Comparison of ENCODE assay signal across 21 cellular contexts in the genomic region with DNA sequence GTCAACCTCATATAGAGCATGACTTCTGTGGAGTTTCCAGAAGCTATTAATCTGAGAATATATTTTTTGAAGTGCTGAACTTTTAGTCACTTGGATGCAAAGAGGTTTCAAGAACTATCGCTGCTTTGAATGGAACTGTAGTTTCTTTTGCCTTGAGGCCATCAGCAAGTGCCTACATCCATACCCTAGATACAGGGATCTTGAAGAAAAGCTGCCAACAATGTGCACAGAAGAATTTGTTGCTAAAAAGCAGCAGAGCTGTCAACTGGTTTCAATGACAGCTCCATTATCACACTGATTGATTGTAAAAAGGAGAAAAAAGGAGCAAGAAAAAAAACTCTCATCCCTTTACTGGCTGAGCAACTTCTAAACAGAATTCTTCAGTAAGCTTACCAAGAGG.
DNase-seq lines count a peak whose midpoint lies in the region; TF ChIP-seq lines count a peak whose summit lies in the region.
"Had no signal": no experiment of that assay in that cellular context is flagged by ENCODE, and none has a peak within 500 bp of the region (broad histone marks: within the 10 kb centered on the region; RNA-seq: fewer than 3 reads in every experiment).

No MANE protein-coding gene starts in this region.

- no peaks in the 10 kb centered on the region for H3K27me3 Mint-ChIP-seq in activated naive CD4-positive, alpha-beta T cell treated with anti-CD3 and anti-CD28 coated beads, Interleukin-2, amount 10 ng/mL, durations not matched to agents 7 days and 5 days
- H3K27me3 Mint-ChIP-seq: B cell, IgD-negative memory B cell had no signal

- CTCF ChIA-PET in activated naive CD4-positive, alpha-beta T cell treated with anti-CD3 and anti-CD28 coated beads, Interleukin-2, amount 10 ng/mL, durations not matched to agents 7 days and 5 days (lab: Charles Lee) = no interaction called here

- no peak overlapping the region for H3K27ac Mint-ChIP-seq in activated naive CD4-positive, alpha-beta T cell treated with anti-CD3 and anti-CD28 coated beads, Interleukin-2, amount 10 ng/mL, durations not matched to agents 7 days and 5 days
- H3K27ac Mint-ChIP-seq: B cell; CD8-positive, alpha-beta T cell; HFFc6; IgD-negative memory B cell had no signal

- no peaks in the 10 kb centered on the region for H3K9me2 ChIP-seq in neural cell (ENCODE audit: insufficient read depth, low read length)

- no peaks in the 10 kb centered on the region for H3K4me1 Mint-ChIP-seq in activated naive CD4-positive, alpha-beta T cell treated with anti-CD3 and anti-CD28 coated beads, Interleukin-2, amount 10 ng/mL, durations not matched to agents 7 days and 5 days
- H3K4me1 Mint-ChIP-seq: B cell, IgD-negative memory B cell had no signal

- no peaks in the 10 kb centered on the region for H3K36me3 Mint-ChIP-seq in activated naive CD4-positive, alpha-beta T cell treated with anti-CD3 and anti-CD28 coated beads, Interleukin-2, amount 10 ng/mL, durations not matched to agents 7 days and 5 days
- H3K36me3 Mint-ChIP-seq: CD8-positive, alpha-beta T cell; IgD-negative memory B cell had no signal

- H3F3A ChIP-seq in neural cell (ENCODE audit: insufficient read depth, low read length, poor library complexity, severe bottlenecking) = peaks cover 7% of the 10 kb centered on the region

- H3K79me2 ChIP-seq in neural cell (replicated peaks; ENCODE audit: insufficient read depth, low read length) = no peaks in the 10 kb centered on the region

- no peak overlapping the region for H3K9ac ChIP-seq in neural cell (ENCODE audit: low read length)
- H3K9ac ChIP-seq: BLaER1 treated with 17β-estradiol and CSF1 and Interleukin-3, amounts not matched to agents 10 nM and 100 nM had no signal

- no peaks in the 10 kb centered on the region for H3K9me3 Mint-ChIP-seq in activated naive CD4-positive, alpha-beta T cell treated with anti-CD3 and anti-CD28 coated beads, Interleukin-2, amount 10 ng/mL, durations not matched to agents 7 days and 5 days
- H3K9me3 Mint-ChIP-seq: CD8-positive, alpha-beta T cell had no signal

- H3K36me3 ChIP-seq in neural cell (ENCODE audit: insufficient read depth, low read length) = no peaks in the 10 kb centered on the region
- H3K36me3 ChIP-seq: BLaER1 treated with 17β-estradiol and CSF1 and Interleukin-3, amounts not matched to agents 10 nM and 100 nM had no signal

- no peak overlapping the region for H3K4me3 ChIP-seq in neural cell (ENCODE audit: low read length)
- H3K4me3 ChIP-seq: BLaER1 treated with 17β-estradiol and CSF1 and Interleukin-3, amounts not matched to agents 10 nM and 100 nM had no signal

- H4K20me1 ChIP-seq in neural cell (ENCODE audit: insufficient read depth) = no peaks in the 10 kb centered on the region
- H4K20me1 ChIP-seq: BLaER1 treated with 17β-estradiol and CSF1 and Interleukin-3, amounts not matched to agents 10 nM and 100 nM had no signal

- H3K4me3 Mint-ChIP-seq in activated naive CD4-positive, alpha-beta T cell treated with anti-CD3 and anti-CD28 coated beads, Interleukin-2, amount 10 ng/mL, durations not matched to agents 7 days and 5 days = no peak overlapping the region
- H3K4me3 Mint-ChIP-seq: B cell; CD8-positive, alpha-beta T cell; HFFc6; IgD-negative memory B cell had no signal

- no peak for TF ChIP-seq RAD21 in neural cell (conservative IDR thresholded peaks at IDR 0.05)

- TF ChIP-seq CTCF in neural cell (IDR thresholded peaks at IDR 0.05; ENCODE audit: poor library complexity, severe bottlenecking) = no peak

- peak overlapping the region; percentile 69 for H3K27ac ChIP-seq in neural cell (ENCODE audit: low read length)
- H3K27ac ChIP-seq: BLaER1 treated with 17β-estradiol and CSF1 and Interleukin-3, amounts not matched to agents 10 nM and 100 nM; HL-60 had no signal

- peak overlapping the region; percentile 34 for H3K4me2 ChIP-seq in neural cell (ENCODE audit: low read length)
- H3K4me2 ChIP-seq: BLaER1 treated with 17β-estradiol and CSF1 and Interleukin-3, amounts not matched to agents 10 nM and 100 nM had no signal

- TF ChIP-seq EP300 in neural cell (conservative IDR thresholded peaks at IDR 0.05; ENCODE audit: poor library complexity, severe bottlenecking) = peak; percentile 92

- H3K9me3 ChIP-seq in neural cell (ENCODE audit: low read length) = no peaks in the 10 kb centered on the region
- H3K9me3 ChIP-seq: BLaER1 treated with 17β-estradiol and CSF1 and Interleukin-3, amounts not matched to agents 10 nM and 100 nM had no signal

- DNase-seq in COLO829 (ENCODE audit: low spot score) (peak; percentile 43), RPMI7951 (ENCODE audit: low read depth) (peak; percentile 1), left kidney (ENCODE audit: low read depth, low spot score) (peak; percentile 2), HuH-7 (ENCODE audit: low spot score) (no peak), NCI-H2107 (lab: John Stamatoyannopoulos, UW) (no peak)
- DNase-seq in activated naive CD4-positive, alpha-beta T cell treated with anti-CD3 and anti-CD28 coated beads, Interleukin-2, amount 10 ng/mL, durations not matched to agents 7 days and 5 days = no peak
- no peak for DNase-seq in effector CD8-positive, alpha-beta T cell (lab: John Stamatoyannopoulos, UW)
- DNase-seq: 8988T; CD8-positive, alpha-beta T cell; COR-L47; DMS 273 treated with DMSO at 0.1 percent for 48 hours; DMS53; GDM1; GOT3; H7; HFFc6 had no signal

- H2AFZ ChIP-seq in neural cell (ENCODE audit: low read depth, low read length) = no peak overlapping the region

- no peaks in the 10 kb centered on the region for H3K27me3 ChIP-seq in neural cell (ENCODE audit: insufficient read depth, low read depth, low read length)
- H3K27me3 ChIP-seq: BLaER1 treated with 17β-estradiol and CSF1 and Interleukin-3, amounts not matched to agents 10 nM and 100 nM had no signal

TF ChIP-seq in neural cell, 6 proteins besides CTCF, POLR2A, EP300 and RAD21:
- TF ChIP-seq MXI1 (conservative IDR thresholded peaks at IDR 0.05; ENCODE audit: poor library complexity, severe bottlenecking) = no peak
- no peak for TF ChIP-seq TAF1 (IDR thresholded peaks at IDR 0.05; ENCODE audit: low read depth)
- no peak for TF ChIP-seq EZH2 (IDR thresholded peaks at IDR 0.05; ENCODE audit: borderline replicate concordance, insufficient read depth, low read length, poor library complexity, severe bottlenecking)
- no peak for TF ChIP-seq REST (IDR thresholded peaks at IDR 0.05; ENCODE audit: borderline replicate concordance)
- TF ChIP-seq POLR2AphosphoS5 (IDR thresholded peaks at IDR 0.05) = peak; percentile 48
TF ChIP-seq in neural cell: peak in this region for 1.

Comparison
In these comparisons a context has a peak if more than half of its experiments do, and no peak if none do; other contexts are left out.
1. DNase-seq: peak in COLO829 (single experiment), RPMI7951 (single experiment) and left kidney (single experiment); none in activated naive CD4-positive, alpha-beta T cell treated with anti-CD3 and anti-CD28 coated beads, Interleukin-2, amount 10 ng/mL, durations not matched to agents 7 days and 5 days (single experiment), effector CD8-positive, alpha-beta T cell (single experiment), HuH-7 (single experiment) and NCI-H2107 (single experiment).